In the genomic region with DNA sequence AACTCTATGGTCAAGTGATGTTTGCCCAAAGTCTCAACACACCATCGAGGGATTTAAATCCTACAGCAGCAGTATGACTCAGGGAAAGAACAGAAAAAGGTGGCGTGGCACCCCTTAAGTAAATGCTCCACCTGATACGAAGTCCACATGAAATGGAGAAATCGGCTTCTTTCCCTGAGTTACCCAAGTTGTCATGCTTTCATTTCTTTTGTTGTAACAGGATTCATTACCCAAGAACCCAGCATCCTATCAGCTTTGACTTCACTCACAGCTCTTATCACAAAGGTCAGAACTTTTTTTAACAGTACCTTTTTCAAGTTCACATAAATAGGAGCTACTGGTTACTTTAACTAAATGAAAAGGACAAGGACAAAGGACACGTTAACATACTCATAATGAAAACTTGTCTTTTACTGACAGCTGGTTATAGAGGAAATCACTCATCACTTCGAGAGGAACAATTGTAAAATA, we compare ENCODE assay signal across 1 cellular context.
TF ChIP-seq lines count a peak whose summit lies in the region.

No MANE protein-coding gene starts in this region.

TF ChIP-seq in IMR-90, 13 proteins besides CTCF, POLR2A, EP300 and RAD21 (continued from another document):
- TF ChIP-seq CHD1 (IDR thresholded peaks at IDR 0.05; ENCODE audit: low read depth, low read length) (no peak), RCOR1 (IDR thresholded peaks at IDR 0.05; ENCODE audit: insufficient replicate concordance, low read length) (no peak), BHLHE40 (IDR thresholded peaks at IDR 0.05; ENCODE audit: low read depth, low read length) (no peak), USF2 (IDR thresholded peaks at IDR 0.05; ENCODE audit: low read depth, low read length) (no peak)
